Comparison of ENCODE assay signal across 16 cellular contexts in genomic region chr11:107446822-107447431, GRCh38. TPM values are rescaled to one million over a fixed set of nuclear protein-coding genes. Genes with fewer than 3 reads are reported as not detected.
DNase-seq lines count a peak whose midpoint lies in the region; ATAC-seq and TF ChIP-seq lines count a peak whose summit lies in the region.
"Had no signal": no experiment of that assay in that cellular context is flagged by ENCODE, and none has a peak within 500 bp of the region (broad histone marks: within the 10 kb centered on the region; RNA-seq: fewer than 3 reads in every experiment).

No MANE protein-coding gene starts in this region.

- no peaks in the 10 kb centered on the region for H3K27me3 Mint-ChIP-seq in activated T-cell treated with anti-CD3 and anti-CD28 coated beads, Interleukin-2, amount 50 U/mL, for 72 hours (ENCODE audit: low read depth)
- no peaks in the 10 kb centered on the region for H3K27me3 Mint-ChIP-seq in activated T-cell treated with anti-CD3 and anti-CD28 coated beads, Interleukin-2, amount 50 U/mL, for 4 hours (ENCODE audit: low read depth)
- no peaks in the 10 kb centered on the region for H3K27me3 Mint-ChIP-seq in stimulated activated naive B cell treated with anti-CD40 and anti-IgM and Interleukin-4, amounts not matched to agents 10 μg/mL and 1 μg/mL and 100 μg/mL, for 72 hours

- no peak for DNase-seq in activated T-cell treated with anti-CD3 and anti-CD28 coated beads, Interleukin-2, amount 50 U/mL, for 72 hours
- no peak for DNase-seq in activated T-cell treated with anti-CD3 and anti-CD28 coated beads, Interleukin-2, amount 50 U/mL, for 4 hours
- DNase-seq in stimulated activated naive B cell treated with anti-CD40 and anti-IgM and Interleukin-4, amounts not matched to agents 10 μg/mL and 1 μg/mL and 100 μg/mL, for 72 hours: no peak
- DNase-seq in mesenteric fat pad (ENCODE audit: low spot score): no peak
- no peak for DNase-seq in amygdala (lab: John Stamatoyannopoulos, UW)
- no peak for DNase-seq in DMS79 treated with DMSO at 0.1 percent for 48 hours (lab: John Stamatoyannopoulos, UW)
- DNase-seq: EL, HFFc6, KBM-7, MM.1S, NCI-H1105, NCI-H187, NCI-H446 had no signal

- no peak for ATAC-seq in activated T-cell treated with anti-CD3 and anti-CD28 coated beads, Interleukin-2, amount 50 U/mL, for 72 hours (replicated peaks in 1 of 2)
- ATAC-seq in activated T-cell treated with anti-CD3 and anti-CD28 coated beads, Interleukin-2, amount 50 U/mL, for 4 hours: no peak
- ATAC-seq in GM19351 (IDR thresholded peaks at IDR 0.05; ENCODE audit: unreplicated experiment): peak; percentile 60
- peak in 1 of 2 donors; percentile 21 for ATAC-seq in stimulated activated naive B cell treated with anti-CD40 and anti-IgM and Interleukin-4, amounts not matched to agents 10 μg/mL and 1 μg/mL and 100 μg/mL, for 72 hours (replicated peaks)

- no peak for TF ChIP-seq CTCF in Loucy (conservative IDR thresholded peaks at IDR 0.05; ENCODE audit: low read length)

- H3K4me2 ChIP-seq in Loucy (ENCODE audit: low read depth, low read length, poor library complexity, severe bottlenecking): peak overlapping the region; percentile 8
- H3K4me2 ChIP-seq: BLaER1 treated with 17β-estradiol and CSF1 and Interleukin-3, amounts not matched to agents 10 nM and 100 nM had no signal

- H3K36me3 ChIP-seq in Loucy (ENCODE audit: insufficient read depth, low read length): peaks cover 14% of the 10 kb centered on the region; the same call in 1 of the 2 replicates

- no peak overlapping the region for H3K4me3 Mint-ChIP-seq in activated T-cell treated with anti-CD3 and anti-CD28 coated beads, Interleukin-2, amount 50 U/mL, for 72 hours
- H3K4me3 Mint-ChIP-seq in activated T-cell treated with anti-CD3 and anti-CD28 coated beads, Interleukin-2, amount 50 U/mL, for 4 hours: no peak overlapping the region
- no peak overlapping the region for H3K4me3 Mint-ChIP-seq in stimulated activated naive B cell treated with anti-CD40 and anti-IgM and Interleukin-4, amounts not matched to agents 10 μg/mL and 1 μg/mL and 100 μg/mL, for 72 hours
- H3K4me3 Mint-ChIP-seq: HFFc6 had no signal

- H3K79me2 ChIP-seq in Loucy (ENCODE audit: insufficient read depth, low read length): peaks cover 28% of the 10 kb centered on the region

- peaks cover 6% of the 10 kb centered on the region for H4K20me1 ChIP-seq in Loucy (ENCODE audit: insufficient read depth, low read length, poor library complexity, severe bottlenecking)

- H3K9me3 Mint-ChIP-seq in activated T-cell treated with anti-CD3 and anti-CD28 coated beads, Interleukin-2, amount 50 U/mL, for 72 hours: no peaks in the 10 kb centered on the region
- H3K9me3 Mint-ChIP-seq in activated T-cell treated with anti-CD3 and anti-CD28 coated beads, Interleukin-2, amount 50 U/mL, for 4 hours: no peaks in the 10 kb centered on the region
- no peaks in the 10 kb centered on the region for H3K9me3 Mint-ChIP-seq in stimulated activated naive B cell treated with anti-CD40 and anti-IgM and Interleukin-4, amounts not matched to agents 10 μg/mL and 1 μg/mL and 100 μg/mL, for 72 hours
- H3K9me3 Mint-ChIP-seq: HFFc6 had no signal

- peaks cover 12% of the 10 kb centered on the region for H3K4me1 ChIP-seq in Loucy (ENCODE audit: insufficient read depth, low read length, poor library complexity, severe bottlenecking)
- H3K4me1 ChIP-seq: BLaER1 treated with 17β-estradiol and CSF1 and Interleukin-3, amounts not matched to agents 10 nM and 100 nM had no signal

- no peaks in the 10 kb centered on the region for H3K9me2 ChIP-seq in Loucy (replicated peaks; ENCODE audit: low read depth, low read length)

- no peaks in the 10 kb centered on the region for H3K27me3 ChIP-seq in Loucy (ENCODE audit: insufficient read depth, low read length, poor library complexity, severe bottlenecking)
- H3K27me3 ChIP-seq: BLaER1 treated with 17β-estradiol and CSF1 and Interleukin-3, amounts not matched to agents 10 nM and 100 nM had no signal

- peaks cover 6 to 31% of the 10 kb centered on the region in 2 donors for H3K36me3 Mint-ChIP-seq in activated T-cell treated with anti-CD3 and anti-CD28 coated beads, Interleukin-2, amount 50 U/mL, for 72 hours (ENCODE audit: insufficient read depth in 2 of 2)
- peaks cover 49% of the 10 kb centered on the region for H3K36me3 Mint-ChIP-seq in activated T-cell treated with anti-CD3 and anti-CD28 coated beads, Interleukin-2, amount 50 U/mL, for 4 hours (ENCODE audit: insufficient read depth)
- peaks cover 37 to 56% of the 10 kb centered on the region in 2 donors for H3K36me3 Mint-ChIP-seq in stimulated activated naive B cell treated with anti-CD40 and anti-IgM and Interleukin-4, amounts not matched to agents 10 μg/mL and 1 μg/mL and 100 μg/mL, for 72 hours

- no peaks in the 10 kb centered on the region for H3K9me3 ChIP-seq in Loucy (ENCODE audit: insufficient read depth, low read depth, low read length)

- no peak overlapping the region for H2AFZ ChIP-seq in Loucy (ENCODE audit: low read length)

- H3K27ac Mint-ChIP-seq in activated T-cell treated with anti-CD3 and anti-CD28 coated beads, Interleukin-2, amount 50 U/mL, for 72 hours: peak overlapping the region; percentile 47
- peak overlapping the region; percentile 26 for H3K27ac Mint-ChIP-seq in stimulated activated naive B cell treated with anti-CD40 and anti-IgM and Interleukin-4, amounts not matched to agents 10 μg/mL and 1 μg/mL and 100 μg/mL, for 72 hours
- H3K27ac Mint-ChIP-seq: HFFc6 had no signal

- H3K4me3 ChIP-seq in Loucy (ENCODE audit: low read length, poor library complexity, severe bottlenecking): no peak overlapping the region
- H3K4me3 ChIP-seq: BLaER1 treated with 17β-estradiol and CSF1 and Interleukin-3, amounts not matched to agents 10 nM and 100 nM had no signal

- H3K9ac ChIP-seq in Loucy (ENCODE audit: low read depth, low read length, poor library complexity, severe bottlenecking): no peak overlapping the region
- H3K9ac ChIP-seq: BLaER1 treated with 17β-estradiol and CSF1 and Interleukin-3, amounts not matched to agents 10 nM and 100 nM had no signal

- no peaks in the 10 kb centered on the region for H3F3A ChIP-seq in Loucy (ENCODE audit: low read depth)

- peaks cover 22% of the 10 kb centered on the region for H3K4me1 Mint-ChIP-seq in activated T-cell treated with anti-CD3 and anti-CD28 coated beads, Interleukin-2, amount 50 U/mL, for 72 hours (ENCODE audit: low read depth)
- peaks cover 25% of the 10 kb centered on the region for H3K4me1 Mint-ChIP-seq in activated T-cell treated with anti-CD3 and anti-CD28 coated beads, Interleukin-2, amount 50 U/mL, for 4 hours (ENCODE audit: low read depth)
- H3K4me1 Mint-ChIP-seq in stimulated activated naive B cell treated with anti-CD40 and anti-IgM and Interleukin-4, amounts not matched to agents 10 μg/mL and 1 μg/mL and 100 μg/mL, for 72 hours: peaks cover 13 to 20% of the 10 kb centered on the region in 2 donors

RNA-seq across cellular contexts. Expression of gene CWF19L2, which starts 10.7 kb away (rescaled TPM):
- 10 to 100 TPM; 15.0 to 16.2 TPM for total RNA-seq in activated T-cell treated with anti-CD3 and anti-CD28 coated beads, Interleukin-2, amount 50 U/mL, for 72 hours
- total RNA-seq in activated T-cell treated with anti-CD3 and anti-CD28 coated beads, Interleukin-2, amount 50 U/mL, for 4 hours: 10 to 100 TPM; 11.4 to 13.3 (median 11.5) TPM
- total RNA-seq in mesenteric fat pad: 12.2 TPM
